In the genomic region with DNA sequence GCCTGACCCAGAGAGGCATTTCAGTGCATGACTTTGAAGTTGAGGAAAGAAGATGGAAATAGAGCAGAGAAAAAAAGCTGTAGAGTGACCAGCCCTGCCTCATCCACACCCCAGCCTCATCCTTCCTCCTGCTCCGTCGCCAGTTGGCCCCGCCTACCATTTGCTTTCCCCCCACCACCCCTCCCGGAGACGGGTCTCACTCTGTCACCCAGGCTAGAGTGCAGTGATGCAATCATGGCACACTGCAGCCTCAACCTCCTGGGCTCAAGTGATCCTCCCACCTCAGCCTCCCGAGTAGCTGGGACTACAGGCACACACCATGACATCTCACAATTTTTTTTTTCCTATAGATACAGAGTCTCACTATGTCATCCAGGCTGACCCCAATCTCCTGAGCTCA, we compare ENCODE assay signal across 21 cellular contexts.
"Had no signal": no experiment of that assay in that cellular context is flagged by ENCODE, and none has a peak within 500 bp of the region (broad histone marks: within the 10 kb centered on the region; RNA-seq: fewer than 3 reads in every experiment).

No MANE protein-coding gene starts in this region.

- FAIRE-seq: HTR-8/SVneo had no signal

- H3K36me3 Mint-ChIP-seq: T-cell had no signal

- H3K27ac ChIP-seq: HL-60, RWPE1 had no signal

- DNase-seq: KBM-7, MV-4-11, NCI-H1048, NCI-H1105, NCI-H1417, NCI-H1436 treated with DMSO at 0.1 percent for 48 hours, NCI-H1694, NCI-H187 treated with DMSO at 0.1 percent for 48 hours, NCI-H2029 treated with DMSO at 0.1 percent for 48 hours, NCI-H2171 treated with DMSO at 0.1 percent for 48 hours, NCI-H2227 treated with DMSO at 0.1 percent for 48 hours, NCI-H524, NCI-H774, PC-3, SHP77, SK-N-SH, SW 1271, T-cell had no signal

- H3K9ac ChIP-seq: SK-N-SH had no signal

- H3K4me2 ChIP-seq: SK-N-SH had no signal

- H3K4me3 Mint-ChIP-seq: T-cell had no signal

- H3K9me3 Mint-ChIP-seq: T-cell had no signal

- H3K27ac Mint-ChIP-seq: T-cell had no signal

- H3K4me1 Mint-ChIP-seq: T-cell had no signal

- H3K9me3 ChIP-seq: SK-N-SH had no signal

- H3K9me2 ChIP-seq: SK-N-SH had no signal
